In genomic region chr18:8718401-8718913, GRCh38 we compare ENCODE assay signal across 34 cellular contexts.
"Had no signal": no experiment of that assay in that cellular context is flagged by ENCODE, and none has a peak within 500 bp of the region (broad histone marks: within the 10 kb centered on the region; RNA-seq: fewer than 3 reads in every experiment).

No MANE protein-coding gene starts in this region.

- H3K36me3 Mint-ChIP-seq: activated CD4-positive, alpha-beta memory T cell treated with anti-CD3 and anti-CD28 coated beads for 36 hours; activated naive CD4-positive, alpha-beta T cell treated with anti-CD3 and anti-CD28 coated beads, Interleukin-2, amount 10 ng/mL, durations not matched to agents 7 days and 5 days; activated naive CD8-positive, alpha-beta T cell treated with anti-CD3 and anti-CD28 coated beads, Interleukin-2, amount 10 ng/mL, durations not matched to agents 7 days and 5 days had no signal

- H3K27ac ChIP-seq: ascending aorta, cardiac muscle cell, foreskin keratinocyte, heart right ventricle, left lung, lower lobe of right lung, pancreas, prostate gland, suprapubic skin, tibial artery, upper lobe of right lung, WERI-Rb-1 had no signal

- H3K4me1 ChIP-seq: ascending aorta, heart right ventricle, left lung, lower lobe of right lung, prostate gland, suprapubic skin, tibial artery, upper lobe of right lung had no signal

- ATAC-seq: foreskin keratinocyte; heart right ventricle; left lung; lower lobe of right lung; stimulated activated naive B cell treated with anti-CD40 and anti-IgM and Interleukin-4, amounts not matched to agents 10 μg/mL and 1 μg/mL and 100 μg/mL, for 72 hours; T-helper 17 cell; upper lobe of right lung had no signal

- H3K4me2 ChIP-seq: smooth muscle cell had no signal

- H3K4me3 Mint-ChIP-seq: activated CD4-positive, alpha-beta memory T cell treated with anti-CD3 and anti-CD28 coated beads for 36 hours; activated CD4-positive, alpha-beta T cell treated with anti-CD3 and anti-CD28 coated beads, Interleukin-2, amount 10 ng/mL, durations not matched to agents 24 days and 14 days; activated naive CD4-positive, alpha-beta T cell treated with anti-CD3 and anti-CD28 coated beads, Interleukin-2, amount 10 ng/mL, durations not matched to agents 7 days and 5 days; activated naive CD8-positive, alpha-beta T cell treated with anti-CD3 and anti-CD28 coated beads, Interleukin-2, amount 10 ng/mL, durations not matched to agents 7 days and 5 days; activated T-helper 1 cell treated with anti-CD3 and anti-CD28 coated beads, Interleukin-12 subunit alpha, Interleukin-12 subunit beta, Interleukin-2, Interleukin-4 antibody, amounts not matched to agents 30 ng/mL and 10 ng/mL and 1 ng/mL, durations not matched to agents 14 hours and 24 hours and 36 hours; brain; nephron; stimulated activated naive B cell treated with anti-CD40 and anti-IgM and Interleukin-4, amounts not matched to agents 10 μg/mL and 1 μg/mL and 100 μg/mL, for 72 hours; T-helper 17 cell had no signal

- H3K4me1 Mint-ChIP-seq: activated CD4-positive, alpha-beta T cell treated with anti-CD3 and anti-CD28 coated beads, Interleukin-2, amount 10 ng/mL, durations not matched to agents 24 days and 14 days; activated naive CD8-positive, alpha-beta T cell treated with anti-CD3 and anti-CD28 coated beads, Interleukin-2, amount 10 ng/mL, durations not matched to agents 7 days and 5 days; nephron had no signal

- H3K27ac Mint-ChIP-seq: activated CD4-positive, alpha-beta memory T cell treated with anti-CD3 and anti-CD28 coated beads for 36 hours; activated CD4-positive, alpha-beta T cell treated with anti-CD3 and anti-CD28 coated beads, Interleukin-2, amount 10 ng/mL, durations not matched to agents 24 days and 14 days; activated naive CD4-positive, alpha-beta T cell treated with anti-CD3 and anti-CD28 coated beads, Interleukin-2, amount 10 ng/mL, durations not matched to agents 7 days and 5 days; activated naive CD8-positive, alpha-beta T cell treated with anti-CD3 and anti-CD28 coated beads, Interleukin-2, amount 10 ng/mL, durations not matched to agents 7 days and 5 days; activated T-helper 1 cell treated with anti-CD3 and anti-CD28 coated beads, Interleukin-12 subunit alpha, Interleukin-12 subunit beta, Interleukin-2, Interleukin-4 antibody, amounts not matched to agents 30 ng/mL and 10 ng/mL and 1 ng/mL, durations not matched to agents 14 hours and 24 hours and 36 hours; brain; nephron; stimulated activated naive B cell treated with anti-CD40 and anti-IgM and Interleukin-4, amounts not matched to agents 10 μg/mL and 1 μg/mL and 100 μg/mL, for 72 hours; T-helper 17 cell had no signal

- H3K36me3 ChIP-seq: ascending aorta, cardiac muscle cell, left lung, lower lobe of right lung, pancreas, prostate gland, suprapubic skin, tibial artery, upper lobe of right lung had no signal

- H3K27me3 ChIP-seq: ascending aorta, cardiac muscle cell, esophagus muscularis mucosa, foreskin keratinocyte, heart right ventricle, left lung, pancreas, stomach, suprapubic skin, tibial artery, upper lobe of right lung had no signal

- DNase-seq: activated CD4-positive, alpha-beta memory T cell treated with anti-CD3 and anti-CD28 coated beads for 36 hours; activated CD4-positive, alpha-beta T cell treated with anti-CD3 and anti-CD28 coated beads, Interleukin-2, amount 10 ng/mL, durations not matched to agents 24 days and 14 days; activated CD4-positive, CD25-positive, alpha-beta regulatory T cell treated with anti-CD3 and anti-CD28 coated beads, Interleukin-2, amount 50 U/mL, for 72 hours; activated CD8-positive, alpha-beta memory T cell treated with anti-CD3 and anti-CD28 coated beads, Interleukin-2, amount 50 U/mL, for 4 hours; activated effector memory CD4-positive, alpha-beta T cell treated with anti-CD3 and anti-CD28 coated beads, Interleukin-2, amount 50 U/mL, for 16 hours; activated naive CD4-positive, alpha-beta T cell treated with anti-CD3 and anti-CD28 coated beads, Interleukin-2, amount 10 ng/mL, durations not matched to agents 7 days and 5 days; activated naive CD8-positive, alpha-beta T cell treated with anti-CD3 and anti-CD28 coated beads, Interleukin-2, amount 10 ng/mL, durations not matched to agents 7 days and 5 days; activated T-cell treated with anti-CD3 and anti-CD28 coated beads, Interleukin-2, amount 50 U/mL, for 1 hour; foreskin keratinocyte; heart right ventricle; kidney glomerular epithelial cell; left lung; lower lobe of right lung; mesenchymal stem cell; nucleus accumbens; pancreas; stimulated activated CD4-positive, alpha-beta T cell treated with anti-CD3 and anti-CD28 coated beads, Interleukin-1b, Interleukin-23, amount 100 ng/mL, for 48 hours; stimulated activated naive B cell treated with anti-CD40 and anti-IgM and Interleukin-4, amounts not matched to agents 10 μg/mL and 1 μg/mL and 100 μg/mL, for 72 hours; stomach; SW 1271; T-helper 17 cell; T1000; tibial artery; upper lobe of right lung; WERI-Rb-1 had no signal

- H3K9me3 Mint-ChIP-seq: activated CD4-positive, alpha-beta memory T cell treated with anti-CD3 and anti-CD28 coated beads for 36 hours; activated CD4-positive, alpha-beta T cell treated with anti-CD3 and anti-CD28 coated beads, Interleukin-2, amount 10 ng/mL, durations not matched to agents 24 days and 14 days; activated naive CD4-positive, alpha-beta T cell treated with anti-CD3 and anti-CD28 coated beads, Interleukin-2, amount 10 ng/mL, durations not matched to agents 7 days and 5 days; activated naive CD8-positive, alpha-beta T cell treated with anti-CD3 and anti-CD28 coated beads, Interleukin-2, amount 10 ng/mL, durations not matched to agents 7 days and 5 days; activated T-helper 1 cell treated with anti-CD3 and anti-CD28 coated beads, Interleukin-12 subunit alpha, Interleukin-12 subunit beta, Interleukin-2, Interleukin-4 antibody, amounts not matched to agents 30 ng/mL and 10 ng/mL and 1 ng/mL, durations not matched to agents 14 hours and 24 hours and 36 hours; stimulated activated naive B cell treated with anti-CD40 and anti-IgM and Interleukin-4, amounts not matched to agents 10 μg/mL and 1 μg/mL and 100 μg/mL, for 72 hours had no signal

- H3K4me3 ChIP-seq: ascending aorta, cardiac muscle cell, esophagus muscularis mucosa, heart right ventricle, left lung, lower lobe of right lung, pancreas, prostate gland, smooth muscle cell, stomach, suprapubic skin, tibial artery, upper lobe of right lung had no signal

- FAIRE-seq: pancreas had no signal

- H3K9me3 ChIP-seq: ascending aorta, esophagus muscularis mucosa, heart right ventricle, left lung, lower lobe of right lung, pancreas, prostate gland, stomach, suprapubic skin, tibial artery, upper lobe of right lung had no signal
